Comparison of ENCODE assay signal across 7 cellular contexts in the genomic region with DNA sequence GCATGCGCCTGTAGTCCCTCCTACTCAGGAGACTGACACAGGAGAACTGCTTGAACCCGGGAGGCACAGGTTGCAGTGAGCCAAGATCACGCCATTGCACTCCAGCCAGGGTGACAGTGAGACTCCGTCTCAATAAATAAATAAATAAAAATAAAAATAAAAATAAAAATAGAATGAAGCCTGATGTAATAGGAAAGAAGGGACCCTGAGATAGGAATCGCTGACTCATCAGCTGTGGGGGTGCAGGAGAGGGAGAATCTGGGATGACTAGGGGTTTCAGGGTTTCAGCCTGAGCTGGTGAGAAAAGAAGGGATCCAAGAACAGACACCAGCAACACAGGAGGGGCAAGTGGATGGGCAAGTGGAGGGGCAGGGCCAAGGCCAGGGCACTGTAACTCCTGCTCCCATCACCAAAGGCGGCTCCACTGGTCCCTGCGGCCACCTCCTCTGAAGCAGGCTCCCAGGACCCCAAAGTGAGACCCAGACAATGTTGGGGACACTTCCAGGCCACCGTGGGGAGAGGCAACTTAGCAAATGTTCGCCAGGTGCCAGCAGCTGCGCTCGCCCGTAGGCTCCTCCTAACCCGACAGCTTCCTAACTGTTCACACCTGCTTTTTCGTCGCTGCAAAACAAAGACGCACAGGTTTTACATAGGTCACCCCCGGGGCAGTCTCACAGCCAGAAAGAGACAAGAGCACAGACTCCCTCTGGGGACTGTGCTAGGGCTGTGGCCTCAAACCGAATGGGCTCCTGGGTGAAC. TPM values are rescaled to one million over a fixed set of nuclear protein-coding genes. Genes with fewer than 3 reads are reported as not detected.
DNase-seq lines count a peak whose midpoint lies in the region; ATAC-seq, FAIRE-seq and TF ChIP-seq lines count a peak whose summit lies in the region.

No MANE protein-coding gene starts in this region.

- no peak for FAIRE-seq in K562 (lab: Jason Lieb, UNC)

- H3K27ac ChIP-seq in K562 (ENCODE audit: extremely low read depth, low read depth, low read length) = peak overlapping the region; percentile 92

- POLR2A ChIA-PET in K562 (lab: Yijun Ruan, JAX) = interaction anchor here (0.5 to 1.9 kb wide), 12 partner anchors 9 to 208 kb away, joined by 3 to 13 read pairs (median 4); a partner anchor contains a TSS

- no peak overlapping the region for H2AFZ ChIP-seq in K562 (ENCODE audit: low read depth, low read length)

- no peaks in the 10 kb centered on the region for H3K9me3 ChIP-seq in K562 (replicated peaks; ENCODE audit: control insufficient read depth, insufficient read depth, low read depth, low read length)
- H3K9me3 ChIP-seq in mononuclear cell (ENCODE audit: low read depth, low read length) = no peaks in the 10 kb centered on the region

- peak; percentile 34 for DNase-seq in NCI-H1417 treated with DMSO at 0.1 percent for 48 hours (lab: John Stamatoyannopoulos, UW)
- peak; percentile 43 to 74 (median 58) for DNase-seq in K562 (ENCODE audit: extremely low read depth in 1 of 4, low spot score in 3 of 4)
- no peak for DNase-seq in NCI-H2227 (lab: John Stamatoyannopoulos, UW; ENCODE audit: unreplicated experiment)
- no peak for DNase-seq in SK-N-DZ (ENCODE audit: low spot score)

- H3K4me3 ChIP-seq in K562 (peak overlapping the region; percentile 69), mononuclear cell (ENCODE audit: low read length) (peak overlapping the region; percentile 77)

- CTCF ChIA-PET in K562 (lab: Yijun Ruan, JAX; ENCODE audit: low intra/inter-chr PET ratio) = no interaction called here

- H3K9ac ChIP-seq in K562 (ENCODE audit: insufficient read depth in 1 of 2, low read depth in 2 of 2, low read length in 2 of 2) = peak overlapping the region; percentile 96 to 100

- no peak for TF ChIP-seq RAD21 in K562 (CRISPR knock-in tag; conservative IDR thresholded peaks at IDR 0.05 in 1 of 2, IDR thresholded peaks at IDR 0.05 in 1 of 2)

- peak; percentile 23 for TF ChIP-seq POLR2A in GM18505 (IDR thresholded peaks at IDR 0.05; ENCODE audit: borderline replicate concordance, extremely low read depth, insufficient read depth, insufficient read length)
- TF ChIP-seq POLR2A in K562 (conservative IDR thresholded peaks at IDR 0.05) = peak; percentile 54

- H4K20me1 ChIP-seq in K562 (replicated peaks; ENCODE audit: control insufficient read depth, insufficient read depth, low read length) = peaks cover 18% of the 10 kb centered on the region; the same call in 1 of the 2 replicates

- peaks cover 86% of the 10 kb centered on the region for H3K79me2 ChIP-seq in K562 (ENCODE audit: control insufficient read depth, insufficient read depth, low read length)

- peaks cover 3% of the 10 kb centered on the region for H3K9me1 ChIP-seq in K562 (ENCODE audit: control insufficient read depth, insufficient read depth, low read length)

- H3K4me1 ChIP-seq in K562 (replicated peaks in 1 of 2; ENCODE audit: control insufficient read depth in 2 of 2, insufficient read depth in 2 of 2, low read length in 2 of 2) = peaks cover 26 to 46% of the 10 kb centered on the region in 2 experiments; a peak in 4 of 5 replicates
- H3K4me1 ChIP-seq in mononuclear cell (ENCODE audit: insufficient read depth, low read length) = peaks cover 45% of the 10 kb centered on the region

- peak; percentile 55; the same call in 1 of the 2 replicates for TF ChIP-seq EP300 in K562 (IDR thresholded peaks at IDR 0.05; ENCODE audit: low read length)

- H3K27me3 ChIP-seq in K562 (ENCODE audit: control insufficient read depth in 2 of 2, insufficient read depth in 2 of 2, low read length in 2 of 2) (no peaks in the 10 kb centered on the region; a peak in 1 of 5 replicates), mononuclear cell (ENCODE audit: insufficient read depth, low read length) (no peaks in the 10 kb centered on the region)

- intact Hi-C loops in K562 (cut with micrococcal nuclease) = loop anchor here (10.0 kb wide), 1 partner anchor 131 kb away; no protein-coding TSS in a partner anchor

- in situ Hi-C loops in K562 (cut with MboI) = loop anchor here (5.0 kb wide), 1 partner anchor 213 kb away; no protein-coding TSS in a partner anchor

- no peak for TF ChIP-seq CTCF in K562 (IDR thresholded peaks at IDR 0.05 in 2 of 3, conservative IDR thresholded peaks at IDR 0.05 in 1 of 3; ENCODE audit: insufficient read depth in 2 of 3, low read depth in 1 of 3, low read length in 3 of 3)

- H3K36me3 ChIP-seq in K562 (ENCODE audit: control insufficient read depth, insufficient read depth, low read length) = peaks cover 50% of the 10 kb centered on the region

- peak overlapping the region; percentile 100 for H3K4me2 ChIP-seq in K562 (ENCODE audit: insufficient read depth, low read length)

- WGBS in K562 (ENCODE audit: insufficient coverage, low coverage, missing lambda C conversion rate) = 7% methylated on average over 18 of the region's 18 CpGs

- no peak for ATAC-seq in GM18505 (IDR thresholded peaks at IDR 0.05; ENCODE audit: unreplicated experiment)
- ATAC-seq in K562 = peak; percentile 33
- no peak for ATAC-seq in HG03039 (IDR thresholded peaks at IDR 0.05; ENCODE audit: unreplicated experiment)

- no TSS peak for BruUV-seq in K562 (replicated peaks; lab: Mats Ljungman, UMichigan)

TF ChIP-seq in K562, 482 proteins besides CTCF, POLR2A, EP300 and RAD21 (continues in another document):
- TF ChIP-seq L3MBTL2 (IDR thresholded peaks at IDR 0.05) = 0 out of 2 replicates have a peak, but pooled peaks have one; percentile 6

RNA-seq across cellular contexts. Expression of a gene that starts 1.2 kb away (rescaled TPM):
- 66.7 and 93.9 TPM in 2 replicates for total RNA-seq in K562 (2011; cell fraction: chromatin; rRNA removed; ENCODE audit: low replicate concordance)
- 51.6 and 54.4 TPM in 2 replicates for total RNA-seq in K562 (2011; cell fraction: nucleolus; rRNA removed)
- 56.7 and 58.4 TPM in 2 replicates for total RNA-seq in K562 (2011; cell fraction: nucleoplasm; rRNA removed)
- total RNA-seq in K562 (2014; rRNA removed) = 23.3 and 28.2 TPM in 2 replicates
- total RNA-seq in K562 (2014; rRNA removed; fragmentation: Illumina TruSeq; extraction: Trizol) = 20.5 and 22.1 TPM in 2 replicates
- 22.6 and 22.8 TPM in 2 replicates for total RNA-seq in K562 (2015; rRNA removed; fragmentation: Illumina TruSeq; extraction: Trizol)
- 44.8 and 49.9 TPM in 2 replicates for total RNA-seq in K562 (2021)
- 36.0 and 37.0 TPM in 2 replicates for polyA plus RNA-seq in K562 (2011; rRNA removed)
- polyA plus RNA-seq in K562 (2011; cell fraction: cytosol; rRNA removed) = 21.9 and 29.0 TPM in 2 replicates
- polyA plus RNA-seq in K562 (2011; cell fraction: nucleus; rRNA removed) = 44.9 and 51.5 TPM in 2 replicates
- polyA plus RNA-seq in K562 (2012) = 22.9 and 35.2 TPM in 2 replicates
- 34.9 and 38.9 TPM in 2 replicates for polyA plus RNA-seq in K562 (2014; fragmentation: Illumina TruSeq; extraction: Trizol)
- 10 to 100 TPM; 34.5 to 53.2 TPM for polyA plus RNA-seq in K562 (2014; fragmentation: Nextera tagmentation; extraction: Ambion mirVana)
- polyA plus RNA-seq in K562 (2014; rRNA removed) = 39.6 and 45.1 TPM in 2 replicates
- polyA minus RNA-seq in K562 (2011; rRNA and poly(A)+ RNA removed) = 20.4 and 22.9 TPM in 2 replicates
- polyA minus RNA-seq in K562 (2011; cell fraction: cytosol; rRNA and poly(A)+ RNA removed) = 18.8 and 19.5 TPM in 2 replicates
- 14.0 and 19.4 TPM in 2 replicates for polyA minus RNA-seq in K562 (2011; cell fraction: nucleus; rRNA and poly(A)+ RNA removed)
- total RNA-seq in mononuclear cell = 9.3 TPM
- 17.4 and 18.5 TPM in 2 replicates for polyA plus RNA-seq in SK-N-DZ (2014; cell fraction: cytosol; rRNA removed)
- 21.2 and 26.6 TPM in 2 replicates for polyA plus RNA-seq in SK-N-DZ (2014; cell fraction: nucleus; rRNA removed)

RNA-seq across cellular contexts. Expression of a gene that starts 1.5 kb away (rescaled TPM):
- 236 and 527 TPM in 2 replicates for total RNA-seq in K562 (2011; cell fraction: chromatin; rRNA removed; ENCODE audit: low replicate concordance)
- 224 and 226 TPM in 2 replicates for total RNA-seq in K562 (2011; cell fraction: nucleolus; rRNA removed)
- total RNA-seq in K562 (2011; cell fraction: nucleoplasm; rRNA removed) = 197 and 205 TPM in 2 replicates
- total RNA-seq in K562 (2014; rRNA removed) = 31.7 and 48.0 TPM in 2 replicates
- total RNA-seq in K562 (2014; rRNA removed; fragmentation: Illumina TruSeq; extraction: Trizol) = 17.5 and 18.5 TPM in 2 replicates
- 23.0 and 23.5 TPM in 2 replicates for total RNA-seq in K562 (2015; rRNA removed; fragmentation: Illumina TruSeq; extraction: Trizol)
- 66.5 and 77.6 TPM in 2 replicates for total RNA-seq in K562 (2021)
- 18.7 and 38.8 TPM in 2 replicates for polyA plus RNA-seq in K562 (2011; rRNA removed)
- polyA plus RNA-seq in K562 (2011; cell fraction: cytosol; rRNA removed) = 18.1 and 19.7 TPM in 2 replicates
- 257 and 300 TPM in 2 replicates for polyA plus RNA-seq in K562 (2011; cell fraction: nucleus; rRNA removed)
- 42.8 and 67.6 TPM in 2 replicates for polyA plus RNA-seq in K562 (2012)
- 33.1 and 34.3 TPM in 2 replicates for polyA plus RNA-seq in K562 (2014; fragmentation: Illumina TruSeq; extraction: Trizol)
- 1 to 10 TPM; 2.4 to 3.0 TPM for polyA plus RNA-seq in K562 (2014; fragmentation: Nextera tagmentation; extraction: Ambion mirVana)
- polyA plus RNA-seq in K562 (2014; rRNA removed) = 36.3 and 41.4 TPM in 2 replicates
- 30.7 and 36.0 TPM in 2 replicates for polyA minus RNA-seq in K562 (2011; rRNA and poly(A)+ RNA removed)
- 38.7 and 60.5 TPM in 2 replicates for polyA minus RNA-seq in K562 (2011; cell fraction: cytosol; rRNA and poly(A)+ RNA removed)
- 78.2 and 87.4 TPM in 2 replicates for polyA minus RNA-seq in K562 (2011; cell fraction: nucleus; rRNA and poly(A)+ RNA removed)
- total RNA-seq in mononuclear cell = 197 TPM
- 10.0 and 11.0 TPM in 2 replicates for polyA plus RNA-seq in SK-N-DZ (2014; cell fraction: cytosol; rRNA removed)
- polyA plus RNA-seq in SK-N-DZ (2014; cell fraction: nucleus; rRNA removed) = 47.4 and 83.5 TPM in 2 replicates

RNA-seq across cellular contexts. Expression of a gene that starts 47.4 kb away (rescaled TPM):
- 7.2 and 17.1 TPM in 2 replicates for total RNA-seq in K562 (2011; cell fraction: chromatin; rRNA removed; ENCODE audit: low replicate concordance)
- total RNA-seq in K562 (2011; cell fraction: nucleolus; rRNA removed) = 12.9 and 14.3 TPM in 2 replicates
- 12.8 and 15.2 TPM in 2 replicates for total RNA-seq in K562 (2011; cell fraction: nucleoplasm; rRNA removed)
- total RNA-seq in K562 (2014; rRNA removed) (1.3 and 2.1 TPM in 2 replicates), K562 (2014; rRNA removed; fragmentation: Illumina TruSeq; extraction: Trizol) (0.29 and 0.69 TPM in 2 replicates), K562 (2015; rRNA removed; fragmentation: Illumina TruSeq; extraction: Trizol) (0.62 and 0.64 TPM in 2 replicates), K562 (2021) (1.5 and 2.0 TPM in 2 replicates), mononuclear cell (4.0 TPM)
- polyA plus RNA-seq in K562 (2011; rRNA removed) (1.7 and 3.0 TPM in 2 replicates), K562 (2014; fragmentation: Illumina TruSeq; extraction: Trizol) (1.1 and 1.9 TPM in 2 replicates), K562 (2014; fragmentation: Nextera tagmentation; extraction: Ambion mirVana) (under 1 TPM; 0.20 TPM), K562 (2014; rRNA removed) (1.8 and 2.1 TPM in 2 replicates)
- polyA plus RNA-seq in K562 (2011; cell fraction: cytosol; rRNA removed) = 3.3 and 4.3 TPM in 2 replicates
- 7.2 and 7.8 TPM in 2 replicates for polyA plus RNA-seq in K562 (2011; cell fraction: nucleus; rRNA removed)
- polyA plus RNA-seq in K562 (2012) = 2.8 and 4.4 TPM in 2 replicates
- polyA minus RNA-seq in K562 (2011; rRNA and poly(A)+ RNA removed) = 1.4 and 2.1 TPM in 2 replicates
- polyA minus RNA-seq in K562 (2011; cell fraction: cytosol; rRNA and poly(A)+ RNA removed) = 1.1 and 4.8 TPM in 2 replicates
- 2.7 and 5.3 TPM in 2 replicates for polyA minus RNA-seq in K562 (2011; cell fraction: nucleus; rRNA and poly(A)+ RNA removed)
- polyA plus RNA-seq in SK-N-DZ (2014; cell fraction: cytosol; rRNA removed) = 0.96 and 1.0 TPM in 2 replicates
- polyA plus RNA-seq in SK-N-DZ (2014; cell fraction: nucleus; rRNA removed) = 0.84 and 2.3 TPM in 2 replicates

Comparison
In these comparisons a context has a peak if more than half of its experiments do, and no peak if none do; other contexts are left out.
1. DNase-seq: peak in NCI-H1417 treated with DMSO at 0.1 percent for 48 hours (single experiment) and K562 (4 of 4); none in NCI-H2227 (single experiment) and SK-N-DZ (single experiment).